17 cellular contexts compared by ENCODE assay signal in genomic region chr13:101211261-101211660, GRCh38.
DNase-seq lines count a peak whose midpoint lies in the region; ATAC-seq, FAIRE-seq and TF ChIP-seq lines count a peak whose summit lies in the region.
"Had no signal": no experiment of that assay in that cellular context is flagged by ENCODE, and none has a peak within 500 bp of the region (broad histone marks: within the 10 kb centered on the region; RNA-seq: fewer than 3 reads in every experiment).

No MANE protein-coding gene starts in this region.

- H3K4me3 ChIP-seq in bronchial epithelial cell (ENCODE audit: low read depth, low read length) (no peak overlapping the region), Peyer's patch (no peak overlapping the region), stomach (no peak overlapping the region)
- H3K4me3 ChIP-seq: ovary had no signal

- H3K27ac ChIP-seq in Peyer's patch (no peak overlapping the region), stomach (no peak overlapping the region)
- H3K27ac ChIP-seq: ovary, VCaP had no signal

- H3K27me3 ChIP-seq in bronchial epithelial cell (ENCODE audit: control insufficient read depth, insufficient read depth, low read length) (no peaks in the 10 kb centered on the region), Peyer's patch (no peaks in the 10 kb centered on the region), stomach (no peaks in the 10 kb centered on the region)
- H3K27me3 ChIP-seq: ovary had no signal

- intact Hi-C loops in stomach (cut with DNase I; ENCODE audit: low total_unique reads) = no loop called here

- H3K9me3 ChIP-seq in Peyer's patch (no peaks in the 10 kb centered on the region), stomach (peaks cover 0 to 6% (median 0%) of the 10 kb centered on the region in 4 donors)
- H3K9me3 ChIP-seq: ovary had no signal

- TF ChIP-seq POLR2A in Peyer's patch (IDR thresholded peaks at IDR 0.05) = no peak
- no peak for TF ChIP-seq POLR2A in stomach (IDR thresholded peaks at IDR 0.05)

- no peaks in the 10 kb centered on the region for H3K4me1 ChIP-seq in Peyer's patch
- H3K4me1 ChIP-seq in stomach = no peaks in the 10 kb centered on the region

- TF ChIP-seq CTCF in bronchial epithelial cell (IDR thresholded peaks at IDR 0.05; ENCODE audit: insufficient read depth, low read length, severe bottlenecking) (no peak), Peyer's patch (IDR thresholded peaks at IDR 0.05) (no peak), stomach (IDR thresholded peaks at IDR 0.05) (no peak)

- H3K36me3 ChIP-seq in bronchial epithelial cell (ENCODE audit: control insufficient read depth, insufficient read depth, low read length) (no peaks in the 10 kb centered on the region), Peyer's patch (no peaks in the 10 kb centered on the region), stomach (no peaks in the 10 kb centered on the region)
- H3K36me3 ChIP-seq: ovary had no signal

- TF ChIP-seq EP300 in stomach (IDR thresholded peaks at IDR 0.05) = no peak

- DNase-seq in AG08395 (ENCODE audit: low spot score) (peak; percentile 46), HTR-8/SVneo (ENCODE audit: insufficient read length, low spot score) (peak; percentile 17), bronchial epithelial cell (ENCODE audit: low read depth) (peak; percentile 81), hepatic stellate cell (ENCODE audit: low spot score) (peak; percentile 20), Peyer's patch (no peak), stomach (no peak), NK-92 (lab: John Stamatoyannopoulos, UW; ENCODE audit: unreplicated experiment) (no peak)
- DNase-seq: activated CD8-positive, alpha-beta memory T cell treated with anti-CD3 and anti-CD28 coated beads for 24 hours; activated gamma-delta T cell; DMS 273 treated with DMSO at 0.1 percent for 48 hours; midbrain; MV-4-11; NCI-H2171; ovary had no signal

- ATAC-seq in GM21526 (IDR thresholded peaks at IDR 0.05; ENCODE audit: low FRiP score, unreplicated experiment) = no peak
- ATAC-seq: HCT116 had no signal

- FAIRE-seq in HTR-8/SVneo (lab: Jason Lieb, UNC) = no peak
- FAIRE-seq in bronchial epithelial cell (lab: Jason Lieb, UNC) = no peak

Comparison
In these comparisons a context has a peak if more than half of its experiments do, and no peak if none do; other contexts are left out.
1. DNase-seq: peak in AG08395 (single experiment), HTR-8/SVneo (single experiment), bronchial epithelial cell (single experiment) and hepatic stellate cell (single experiment); none in Peyer's patch (0 of 3), stomach (single experiment) and NK-92 (single experiment).